Comparison of ENCODE assay signal across 14 cellular contexts in genomic region chr10:13743101-13743693, GRCh38.
A peak's percentile ranks its signal among the peaks of the same experiment; 100 is the strongest.
DNase-seq lines count a peak whose midpoint lies in the region; ATAC-seq, FAIRE-seq and TF ChIP-seq lines count a peak whose summit lies in the region.
"Had no signal": no experiment of that assay in that cellular context is flagged by ENCODE, and none has a peak within 500 bp of the region (broad histone marks: within the 10 kb centered on the region; RNA-seq: fewer than 3 reads in every experiment).

No MANE protein-coding gene starts in this region.

- H3K9me2 ChIP-seq in Loucy (replicated peaks; ENCODE audit: low read depth, low read length): no peaks in the 10 kb centered on the region

- H3K4me3 ChIP-seq in Loucy (ENCODE audit: low read length, poor library complexity, severe bottlenecking): no peak overlapping the region
- no peak overlapping the region for H3K4me3 ChIP-seq in vagina
- H3K4me3 ChIP-seq: GM23248, psoas muscle had no signal

- FAIRE-seq in urothelium cell line (lab: Jason Lieb, UNC): no peak
- FAIRE-seq: HTR-8/SVneo had no signal

- H3K4me2 ChIP-seq in Loucy (ENCODE audit: low read depth, low read length, poor library complexity, severe bottlenecking): peak overlapping the region; percentile 36

- DNase-seq in GDM1 (lab: John Stamatoyannopoulos, UW) (peak; percentile 12), glomerular visceral epithelial cell (ENCODE audit: extremely low spot score) (peak; percentile 53), NCI-H187 (lab: John Stamatoyannopoulos, UW) (no peak), vagina (ENCODE audit: extremely low spot score in 2 of 2) (no peak), urothelium cell line (ENCODE audit: low spot score) (no peak)
- DNase-seq in activated CD4-positive, CD25-positive, alpha-beta regulatory T cell (lab: John Stamatoyannopoulos, UW): no peak
- DNase-seq: AML-193, anterior cingulate cortex, GM23248, left cardiac atrium, psoas muscle had no signal

- TF ChIP-seq POLR2A in vagina (IDR thresholded peaks at IDR 0.05): no peak

- H3K9me3 ChIP-seq in Loucy (ENCODE audit: insufficient read depth, low read depth, low read length) (no peaks in the 10 kb centered on the region), vagina (no peaks in the 10 kb centered on the region)
- H3K9me3 ChIP-seq: psoas muscle had no signal

- H3F3A ChIP-seq in Loucy (ENCODE audit: low read depth): no peaks in the 10 kb centered on the region

- peak; percentile 58 for ATAC-seq in GM19463 (IDR thresholded peaks at IDR 0.05; ENCODE audit: unreplicated experiment)

- no peaks in the 10 kb centered on the region for H4K20me1 ChIP-seq in Loucy (ENCODE audit: insufficient read depth, low read length, poor library complexity, severe bottlenecking)

- intact Hi-C loops in vagina (cut with DNase I): no loop called here

- no peak overlapping the region for H3K27ac ChIP-seq in vagina
- H3K27ac ChIP-seq: GM23248, psoas muscle had no signal

- H3K9ac ChIP-seq in Loucy (ENCODE audit: low read depth, low read length, poor library complexity, severe bottlenecking): no peak overlapping the region
- H3K9ac ChIP-seq: GM23248 had no signal

- no peaks in the 10 kb centered on the region for H3K79me2 ChIP-seq in Loucy (ENCODE audit: insufficient read depth, low read length)

- peaks cover 11% of the 10 kb centered on the region for H3K4me1 ChIP-seq in Loucy (ENCODE audit: insufficient read depth, low read length, poor library complexity, severe bottlenecking)
- no peaks in the 10 kb centered on the region for H3K4me1 ChIP-seq in vagina

- H3K27me3 ChIP-seq in Loucy (ENCODE audit: insufficient read depth, low read length, poor library complexity, severe bottlenecking): no peaks in the 10 kb centered on the region
- H3K27me3 ChIP-seq in vagina: no peaks in the 10 kb centered on the region

- 0 out of 2 replicates have a peak overlapping the region, but pooled peaks have one; percentile 62 for H2AFZ ChIP-seq in Loucy (ENCODE audit: low read length)
- H2AFZ ChIP-seq: GM23248 had no signal

- no peaks in the 10 kb centered on the region for H3K36me3 ChIP-seq in Loucy (ENCODE audit: insufficient read depth, low read length)
- H3K36me3 ChIP-seq in vagina: no peaks in the 10 kb centered on the region

- no peak for TF ChIP-seq CTCF in Loucy (conservative IDR thresholded peaks at IDR 0.05; ENCODE audit: low read length)
- TF ChIP-seq CTCF in vagina (IDR thresholded peaks at IDR 0.05): no peak

Comparison
In these comparisons a context has a peak if more than half of its experiments do, and no peak if none do; other contexts are left out.
1. DNase-seq: peak in GDM1 (single experiment) and glomerular visceral epithelial cell (single experiment); none in NCI-H187 (0 of 2), activated CD4-positive, CD25-positive, alpha-beta regulatory T cell (0 of 4), vagina (0 of 2) and urothelium cell line (single experiment).